8 cellular contexts compared by ENCODE assay signal in genomic region chr12:9760699-9761406, GRCh38. TPM values are rescaled to one million over a fixed set of nuclear protein-coding genes. Genes with fewer than 3 reads are reported as not detected.
DNase-seq lines count a peak whose midpoint lies in the region; ATAC-seq, FAIRE-seq and TF ChIP-seq lines count a peak whose summit lies in the region.

CD69 (minus strand) TSS chr12:9760901; CDS start chr12:9760820, 81 bp downstream.

- H3K4me2 ChIP-seq in PC-9: no peak within 1 kb of the TSS

- peak within 1 kb of the TSS; percentile 97 to 99 for H3K27ac Mint-ChIP-seq in T-cell
- peak within 1 kb of the TSS; percentile 100 for H3K27ac Mint-ChIP-seq in activated naive CD8-positive, alpha-beta T cell

- no peaks in the 10 kb centered on the region for H3K9me2 ChIP-seq in PC-9 (ENCODE audit: insufficient read depth)

- H3K36me3 Mint-ChIP-seq in T-cell: peaks cover 21% of the 10 kb centered on the region
- H3K36me3 Mint-ChIP-seq in activated naive CD8-positive, alpha-beta T cell: peaks cover 33% of the 10 kb centered on the region

- no peak within 1 kb of the TSS for H3K27ac ChIP-seq in PC-9

- peak; percentile 99 for TF ChIP-seq POLR2A in GM12891 (IDR thresholded peaks at IDR 0.05; ENCODE audit: low read depth, low read length)

- TF ChIP-seq CTCF in PC-9 (conservative IDR thresholded peaks at IDR 0.05): no peak

- no peaks in the 10 kb centered on the region; the same call in 1 of the 2 replicates for H3K9me3 ChIP-seq in PC-9 (ENCODE audit: insufficient read depth, low read depth)

- H3K27me3 ChIP-seq in PC-9 (ENCODE audit: insufficient read depth, low read depth): no peaks in the 10 kb centered on the region

- H3K4me3 ChIP-seq in PC-9: no peak within 1 kb of the TSS

- FAIRE-seq in GM12891 (lab: Jason Lieb, UNC): peak; percentile 96

- POLR2A ChIA-PET in T-cell (lab: Charles Lee): interaction anchor here (0.6 to 4.1 kb wide), 44 partner anchors 8 to 1842 kb away, joined by 3 to 112 read pairs (median 5); partner anchors contain the start of genes CLEC2B (in 1 of the 2), CLEC2D (in 1 of the 2), GABARAPL1 (in 1 of the 2) and SLC2A3 (in 1 of the 2)
- POLR2A ChIA-PET in PC-9 (lab: Charles Lee; ENCODE audit: unreplicated experiment): interaction anchor here (0.6 kb wide), 1 partner anchor 80 kb away, joined by 8 read pairs; no protein-coding TSS in a partner anchor

- CTCF ChIA-PET in T-cell (lab: Charles Lee) (interaction anchor here (0.6 to 8.4 kb wide), 16 partner anchors 9 to 113 kb away, joined by 3 to 101 read pairs (median 6); no protein-coding TSS in a partner anchor), PC-9 (lab: Charles Lee) (interaction anchor here (1.2 kb wide), 1 partner anchor 11 kb away, joined by 3 read pairs; no protein-coding TSS in a partner anchor)

- H3K36me3 ChIP-seq in PC-9 (ENCODE audit: low read depth): no peaks in the 10 kb centered on the region

- H3K79me2 ChIP-seq in PC-9 (ENCODE audit: low read depth): no peaks in the 10 kb centered on the region

- ATAC-seq in HG02798 (IDR thresholded peaks at IDR 0.05; ENCODE audit: poor library complexity, unreplicated experiment) (peak; percentile 41), T-cell (replicated peaks in 1 of 4) (peak; percentile 56 to 63 (median 62))

- no peaks in the 10 kb centered on the region for H4K20me1 ChIP-seq in PC-9 (ENCODE audit: insufficient read depth)

- peaks cover 0 to 3% (median 0%) of the 10 kb centered on the region in 3 donors for H3K9me3 Mint-ChIP-seq in T-cell
- no peaks in the 10 kb centered on the region for H3K9me3 Mint-ChIP-seq in activated naive CD8-positive, alpha-beta T cell (ENCODE audit: low read depth)

- H3K4me1 Mint-ChIP-seq in T-cell: peaks cover 55 to 69% (median 62%) of the 10 kb centered on the region in 3 donors
- H3K4me1 Mint-ChIP-seq in activated naive CD8-positive, alpha-beta T cell (ENCODE audit: low read depth): peaks cover 43% of the 10 kb centered on the region

- intact Hi-C loops in PC-9 (cut with micrococcal nuclease; ENCODE audit: unreplicated experiment): no loop called here

- H3K4me3 Mint-ChIP-seq in T-cell: peak within 1 kb of the TSS; percentile 87 to 97 (median 93)
- peak within 1 kb of the TSS; percentile 100 for H3K4me3 Mint-ChIP-seq in activated naive CD8-positive, alpha-beta T cell

- H3K4me1 ChIP-seq in PC-9 (replicated peaks; ENCODE audit: insufficient read depth): no peaks in the 10 kb centered on the region

- no TSS peak for BruUV-seq in PC-9 (replicated peaks; lab: Mats Ljungman, UMichigan)

- H3F3A ChIP-seq in PC-9 (ENCODE audit: insufficient read depth, low read depth): no peaks in the 10 kb centered on the region

- no peaks in the 10 kb centered on the region for H3K27me3 Mint-ChIP-seq in T-cell
- no peaks in the 10 kb centered on the region for H3K27me3 Mint-ChIP-seq in activated naive CD8-positive, alpha-beta T cell

- no peak for DNase-seq in GM12891 (ENCODE audit: insufficient read length, low spot score)
- peak in 33 of 34 experiments; percentile 52 to 89 (median 85) for DNase-seq in T-cell
- DNase-seq in pons (ENCODE audit: low spot score): peak; percentile 64
- DNase-seq in PC-9: no peak
- no peak for DNase-seq in amygdala (lab: John Stamatoyannopoulos, UW)
- DNase-seq in DMS53 treated with DMSO at 0.1 percent for 48 hours (lab: John Stamatoyannopoulos, UW; ENCODE audit: unreplicated experiment): no peak

- H2AFZ ChIP-seq in PC-9: no peak within 1 kb of the TSS

TF ChIP-seq in GM12891, 5 proteins besides CTCF, POLR2A, EP300 and RAD21:
- TF ChIP-seq SPI1 (IDR thresholded peaks at IDR 0.05; ENCODE audit: low read depth, low read length) (peak; percentile 35; the same call in 1 of the 2 replicates), POU2F2 (IDR thresholded peaks at IDR 0.05; ENCODE audit: low read depth, low read length) (peak; percentile 70), POLR2AphosphoS5 (IDR thresholded peaks at IDR 0.05; ENCODE audit: low read depth, low read length) (peak; percentile 99), TAF1 (IDR thresholded peaks at IDR 0.05; ENCODE audit: low read depth, low read length) (peak; percentile 88), PAX5 (IDR thresholded peaks at IDR 0.05; ENCODE audit: insufficient read depth, low read length, severe bottlenecking) (no peak)

RNA-seq across cellular contexts. Expression of gene CD69, which starts in this region (rescaled TPM):
- polyA plus RNA-seq in GM12891 (2012; ENCODE audit: low read depth, missing spikeins): 23.7 TPM
- 100 to 1,000 TPM in 2 of 5 donors, 10 to 100 TPM in 3; 36.7 to 746 (median 39.4) TPM for total RNA-seq in T-cell
- total RNA-seq in PC-9 (2021): not detected in 2 replicates

Comparison
In these comparisons a context has a peak if more than half of its experiments do, and no peak if none do; other contexts are left out.
1. RNA of gene CD69 (total RNA-seq): 36.7 to 746 TPM in T-cell; not detected in PC-9; every median in the first group is over 10 times any median in the second.
2. DNase-seq: peak in T-cell (33 of 34) and pons (single experiment); none in GM12891 (single experiment), PC-9 (0 of 2), amygdala (0 of 56) and DMS53 treated with DMSO at 0.1 percent for 48 hours (single experiment).